In the genomic region with DNA sequence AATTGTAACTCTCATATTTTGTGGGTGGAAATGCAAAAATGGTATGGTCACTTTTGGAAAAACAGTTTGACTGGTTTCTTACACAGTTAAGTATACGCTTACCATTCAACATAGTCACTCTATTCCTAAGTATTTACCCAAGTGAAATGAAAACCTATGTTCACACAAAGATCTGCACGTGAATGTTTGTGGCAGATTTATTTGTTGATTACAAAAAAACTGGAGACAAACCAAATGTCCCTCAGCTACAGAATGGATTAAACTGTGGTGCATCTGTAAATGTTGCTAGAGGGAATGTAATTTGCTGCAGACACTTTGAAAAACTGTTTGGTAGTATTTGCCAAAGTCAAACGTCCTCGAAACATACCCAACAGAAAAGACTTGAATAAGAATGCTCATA, we compare ENCODE assay signal across 1 cellular context.
TF ChIP-seq lines count a peak whose summit lies in the region.

No MANE protein-coding gene starts in this region.

TF ChIP-seq in endothelial cell of umbilical vein, 7 proteins besides CTCF, POLR2A, EP300 and RAD21 (continued from another document):
- TF ChIP-seq GATA2 (IDR thresholded peaks at IDR 0.05; ENCODE audit: insufficient read depth, insufficient read length, low read depth, low read length) (no peak), POLR2AphosphoS5 (IDR thresholded peaks at IDR 0.05; ENCODE audit: insufficient read depth, low read depth, low read length) (no peak), JUN (IDR thresholded peaks at IDR 0.05; ENCODE audit: borderline replicate concordance, insufficient read depth, insufficient read length, low read depth) (no peak)
- TF ChIP-seq, protein P1, sequence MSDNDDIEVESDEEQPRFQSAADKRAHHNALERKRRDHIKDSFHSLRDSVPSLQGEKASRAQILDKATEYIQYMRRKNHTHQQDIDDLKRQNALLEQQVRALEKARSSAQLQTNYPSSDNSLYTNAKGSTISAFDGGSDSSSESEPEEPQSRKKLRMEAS (IDR thresholded peaks at IDR 0.05; ENCODE audit: insufficient read depth, insufficient read length), result no peak
